In the genomic region with DNA sequence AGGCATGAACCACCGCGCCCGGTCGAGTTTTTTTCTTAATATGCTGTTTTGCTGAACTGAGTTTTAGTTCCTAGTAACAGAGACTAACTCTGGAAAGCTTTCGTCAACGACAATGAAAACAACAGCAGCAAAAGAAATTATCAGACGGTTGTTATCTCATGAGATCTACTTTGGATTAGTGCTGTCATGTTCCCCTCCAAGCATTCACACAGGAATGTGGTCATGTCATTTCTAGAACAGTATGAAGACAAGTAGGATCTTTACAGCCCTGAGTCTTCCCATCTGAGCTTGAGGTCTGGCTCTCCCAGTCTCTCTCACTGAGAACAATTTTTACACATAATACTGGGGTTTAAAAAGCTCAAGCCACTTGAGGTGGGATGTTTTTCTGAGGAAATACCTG, we compare ENCODE assay signal across 17 cellular contexts.
"Had no signal": no experiment of that assay in that cellular context is flagged by ENCODE, and none has a peak within 500 bp of the region (broad histone marks: within the 10 kb centered on the region; RNA-seq: fewer than 3 reads in every experiment).

No MANE protein-coding gene starts in this region.

- ATAC-seq: activated T-cell treated with anti-CD3 and anti-CD28 coated beads, Interleukin-2, amount 50 U/mL, for 4 hours; foreskin keratinocyte; left ventricle myocardium superior; naive thymus-derived CD8-positive, alpha-beta T cell; right lobe of liver had no signal

- DNase-seq: activated CD4-positive, alpha-beta T cell treated with anti-CD3 and anti-CD28 coated beads, Interleukin-2, amount 50 U/mL, for 1 hour; activated CD8-positive, alpha-beta memory T cell treated with anti-CD3 and anti-CD28 coated beads, Interleukin-2, amount 50 U/mL, for 4 hours; activated naive CD4-positive, alpha-beta T cell treated with anti-CD3 and anti-CD28 coated beads, Interleukin-2, amount 50 U/mL, for 16 hours; activated T-cell treated with anti-CD3 and anti-CD28 coated beads, Interleukin-2, amount 50 U/mL, for 4 hours; left ventricle myocardium superior; naive thymus-derived CD8-positive, alpha-beta T cell; ovary; right lobe of liver; spleen; stimulated activated CD4-positive, alpha-beta T cell treated with anti-CD3 and anti-CD28 coated beads, Interleukin-4, amount 100 ng/mL, for 4 hours; stimulated activated naive CD4-positive, alpha-beta T cell; T1000; thyroid gland had no signal

- H3K27me3 ChIP-seq: ascending aorta, ovary, thyroid gland, uterus had no signal

- H3K36me3 Mint-ChIP-seq: naive thymus-derived CD8-positive, alpha-beta T cell had no signal

- H3K4me3 ChIP-seq: ascending aorta, ovary, right lobe of liver, spleen, thyroid gland, uterus had no signal

- H3K27ac Mint-ChIP-seq: naive thymus-derived CD8-positive, alpha-beta T cell had no signal

- H3K4me1 ChIP-seq: uterus had no signal

- H3K9me3 Mint-ChIP-seq: activated T-cell treated with anti-CD3 and anti-CD28 coated beads, Interleukin-2, amount 50 U/mL, for 4 hours; naive thymus-derived CD8-positive, alpha-beta T cell had no signal

- H3K36me3 ChIP-seq: ascending aorta, ovary, right lobe of liver, spleen, thyroid gland, uterus had no signal

- H3K4me3 Mint-ChIP-seq: activated T-cell treated with anti-CD3 and anti-CD28 coated beads, Interleukin-2, amount 50 U/mL, for 4 hours had no signal

- H3K27ac ChIP-seq: ascending aorta, epithelial cell of prostate, foreskin keratinocyte, ovary, right lobe of liver, thyroid gland, uterus had no signal

- H3K9me3 ChIP-seq: ascending aorta, ovary, right lobe of liver, spleen, thyroid gland, uterus had no signal
